Comparison of ENCODE assay signal across 8 cellular contexts in genomic region chrX:154444001-154444754, GRCh38. TPM values are rescaled to one million over a fixed set of nuclear protein-coding genes. Genes with fewer than 3 reads are reported as not detected.
DNase-seq lines count a peak whose midpoint lies in the region; ATAC-seq, FAIRE-seq and TF ChIP-seq lines count a peak whose summit lies in the region.

FAM50A (plus strand) TSS chrX:154444141; CDS start chrX:154444236, 95 bp downstream.

- H3K4me1 ChIP-seq in IMR-90 (ENCODE audit: control insufficient read depth, insufficient read depth, low read length) = peaks cover 8% of the 10 kb centered on the region; the same call in 1 of the 2 replicates
- peaks cover 0 to 16% (median 10%) of the 10 kb centered on the region in 12 donors for H3K4me1 ChIP-seq in heart left ventricle
- H3K4me1 ChIP-seq in uterus = no peaks in the 10 kb centered on the region

- H3K27me3 ChIP-seq in IMR-90 (ENCODE audit: control insufficient read depth, insufficient read depth, low read length) = no peaks in the 10 kb centered on the region
- H3K27me3 ChIP-seq in SU-DHL-6 (ENCODE audit: low read length) = no peaks in the 10 kb centered on the region
- no peaks in the 10 kb centered on the region for H3K27me3 ChIP-seq in heart left ventricle
- no peaks in the 10 kb centered on the region for H3K27me3 ChIP-seq in uterus

- peak; percentile 76 for ATAC-seq in GM21423 (IDR thresholded peaks at IDR 0.05; ENCODE audit: unreplicated experiment)
- ATAC-seq in IMR-90 (ENCODE audit: low read depth) = peak; percentile 91
- ATAC-seq in heart left ventricle = peak; percentile 54 to 92 (median 86)

- TF ChIP-seq POLR2A in IMR-90 (IDR thresholded peaks at IDR 0.05; ENCODE audit: low read depth, low read length) (no peak), heart left ventricle (IDR thresholded peaks at IDR 0.05) (peak in 1 of 2 donors; percentile 6), uterus (IDR thresholded peaks at IDR 0.05) (peak; percentile 51 to 63)

- TF ChIP-seq RAD21 in IMR-90 (IDR thresholded peaks at IDR 0.05; ENCODE audit: low read length) = no peak

- H3K4me2 ChIP-seq in IMR-90 (ENCODE audit: low read depth, low read length) = peak within 1 kb of the TSS; percentile 95
- H3K4me2 ChIP-seq in SU-DHL-6 (ENCODE audit: low read depth, low read length, poor library complexity, severe bottlenecking) = peak within 1 kb of the TSS; percentile 72

- H3K4me3 ChIP-seq in IMR-90 (ENCODE audit: insufficient read depth, low read depth, low read length) = peak within 1 kb of the TSS; percentile 94
- peak within 1 kb of the TSS; percentile 66 for H3K4me3 ChIP-seq in SU-DHL-6 (ENCODE audit: insufficient read depth, low read length, poor library complexity, severe bottlenecking)
- H3K4me3 ChIP-seq in heart left ventricle = peak within 1 kb of the TSS; percentile 56 to 84 (median 68)
- peak within 1 kb of the TSS; percentile 15 to 44 for H3K4me3 ChIP-seq in uterus

- peak within 1 kb of the TSS; percentile 52 to 66; a peak in 2 of 4 replicates for H4K8ac ChIP-seq in IMR-90 (ENCODE audit: low read depth in 2 of 2, low read length in 2 of 2)

- peak within 1 kb of the TSS; percentile 80 for H3K4ac ChIP-seq in IMR-90 (ENCODE audit: low read depth, low read length)

- DNase-seq in D721Med (ENCODE audit: insufficient read length, low spot score) (peak; percentile 78), IMR-90 (peak; percentile 42), heart left ventricle (peak; percentile 78 to 90 (median 88)), posterior vena cava (ENCODE audit: low spot score) (peak; percentile 93), uterus (peak; percentile 74 to 79)

- in situ Hi-C loops in IMR-90 (cut with MboI; ENCODE audit: low sequenced_read_pairs) = no loop called here

- H3K9me2 ChIP-seq in SU-DHL-6 (replicated peaks; ENCODE audit: insufficient read depth, low read length) = no peaks in the 10 kb centered on the region

- peak within 1 kb of the TSS; percentile 68 for H4K5ac ChIP-seq in IMR-90 (ENCODE audit: low read depth, low read length)

- intact Hi-C loops in IMR-90 (cut with micrococcal nuclease) (loop anchor here (1.0 kb wide), 1 partner anchor 35 kb away; the partner anchor contains the start of gene DNASE1L1), heart left ventricle (cut with DNase I) (loop anchor here in 1 of 10 donors (5.0 kb wide), 1 partner anchor 38 kb away; no protein-coding TSS in a partner anchor), posterior vena cava (cut with DNase I) (no loop called here), uterus (cut with DNase I; ENCODE audit: low total_unique reads) (no loop called here)

- H3K23ac ChIP-seq in IMR-90 (ENCODE audit: low read depth, low read length) = peak within 1 kb of the TSS; percentile 82

- peaks cover 0 to 27% of the 10 kb centered on the region in 2 experiments; a peak in 2 of 4 replicates for H3K79me1 ChIP-seq in IMR-90 (ENCODE audit: low read depth in 1 of 2, low read length in 2 of 2)

- H3K9me3 ChIP-seq in IMR-90 (ENCODE audit: control insufficient read depth, insufficient read depth, low read length) = no peaks in the 10 kb centered on the region; the same call in 1 of the 2 replicates
- no peaks in the 10 kb centered on the region for H3K9me3 ChIP-seq in SU-DHL-6 (ENCODE audit: insufficient read depth, low read length)
- H3K9me3 ChIP-seq in heart left ventricle = no peaks in the 10 kb centered on the region
- H3K9me3 ChIP-seq in uterus = no peaks in the 10 kb centered on the region

- peak within 1 kb of the TSS; percentile 91 for H2AK5ac ChIP-seq in IMR-90 (ENCODE audit: low read depth, low read length)

- H3K14ac ChIP-seq in IMR-90 (replicated peaks; ENCODE audit: low read depth, low read length) = peak within 1 kb of the TSS; percentile 79

- H3K9ac ChIP-seq in IMR-90 (ENCODE audit: low read depth, low read length) = peak within 1 kb of the TSS; percentile 91
- H3K9ac ChIP-seq in SU-DHL-6 (ENCODE audit: low read length) = peak within 1 kb of the TSS; percentile 86

- no peaks in the 10 kb centered on the region; the same call in 1 of the 2 replicates for H3K79me2 ChIP-seq in SU-DHL-6 (ENCODE audit: insufficient read depth, low read length)

- H3K56ac ChIP-seq in IMR-90 (ENCODE audit: extremely low read depth, insufficient read depth, low read length) = no peak within 1 kb of the TSS

- peak within 1 kb of the TSS; percentile 63 for H2BK5ac ChIP-seq in IMR-90 (ENCODE audit: low read depth, low read length, poor library complexity, severe bottlenecking)

- POLR2A ChIA-PET in IMR-90 (lab: Charles Lee; ENCODE audit: unreplicated experiment) = no interaction called here

- dilution Hi-C loops in IMR-90 (cut with HindIII; ENCODE audit: low sequenced_read_pairs, unreplicated experiment) = no loop called here

- H4K91ac ChIP-seq in IMR-90 (ENCODE audit: insufficient read depth, low read depth, low read length) = peak within 1 kb of the TSS; percentile 51

- no TSS peak for BruUV-seq in IMR-90 (replicated peaks; lab: Mats Ljungman, UMichigan)

- H3K36me3 ChIP-seq in IMR-90 (ENCODE audit: control insufficient read depth, insufficient read depth, low read length) (peaks cover 51% of the 10 kb centered on the region), SU-DHL-6 (ENCODE audit: low read length) (no peaks in the 10 kb centered on the region), heart left ventricle (peaks cover 0 to 55% (median 34%) of the 10 kb centered on the region in 9 donors), uterus (no peaks in the 10 kb centered on the region)

- CTCF ChIA-PET in IMR-90 (lab: Yijun Ruan, JAX) = no interaction called here

- H4K20me1 ChIP-seq in IMR-90 (ENCODE audit: insufficient read depth, low read length) (peaks cover under 1% of the 10 kb centered on the region), SU-DHL-6 (ENCODE audit: low read depth, low read length) (no peaks in the 10 kb centered on the region)

- TF ChIP-seq CTCF in D721Med (IDR thresholded peaks at IDR 0.05; ENCODE audit: insufficient read depth, missing control alignments) (no peak), IMR-90 (conservative IDR thresholded peaks at IDR 0.05; ENCODE audit: low read depth, low read length) (no peak), SU-DHL-6 (IDR thresholded peaks at IDR 0.05; ENCODE audit: insufficient read depth, low read length, poor library complexity, severe bottlenecking) (no peak), heart left ventricle (IDR thresholded peaks at IDR 0.05) (no peak), uterus (IDR thresholded peaks at IDR 0.05) (peak in 2 of 4 experiments; percentile 4 to 12)

- H3K9me1 ChIP-seq in IMR-90 (ENCODE audit: insufficient read depth, low read length) = no peaks in the 10 kb centered on the region

- H2AK9ac ChIP-seq in IMR-90 (replicated peaks; ENCODE audit: low read depth, low read length, poor library complexity) = peak within 1 kb of the TSS; percentile 97

- H3K18ac ChIP-seq in IMR-90 (ENCODE audit: low read depth, low read length) = peak within 1 kb of the TSS; percentile 6; the same call in 1 of the 2 replicates

- peak within 1 kb of the TSS; percentile 91 for H2AFZ ChIP-seq in IMR-90 (replicated peaks; ENCODE audit: low read length, poor library complexity)
- no peak within 1 kb of the TSS for H2AFZ ChIP-seq in SU-DHL-6 (ENCODE audit: low read depth, low read length, severe bottlenecking)

- no peak for FAIRE-seq in D721Med (lab: Jason Lieb, UNC)

- no peak within 1 kb of the TSS for H2BK120ac ChIP-seq in IMR-90 (ENCODE audit: low read depth, low read length)

- WGBS in IMR-90 (ENCODE audit: extremely low coverage in 2 of 2, insufficient read length in 1 of 2), 2 experiments = 27% methylated on average over 78 of the region's 92 CpGs; no CpG with 5 or more reads in 1 of the 2 experiments
- 2 to 28% (median 8%) methylated on average over 12 to 79 of the region's 92 CpGs for WGBS in adipose tissue, 3 donors
- 1 to 43% (median 18%) methylated on average over 7 to 92 of the region's 92 CpGs for WGBS in heart left ventricle, 4 donors

- H3K27ac ChIP-seq in IMR-90 (ENCODE audit: insufficient read depth, low read length) = peak within 1 kb of the TSS; percentile 90
- H3K27ac ChIP-seq in SU-DHL-6 (ENCODE audit: low read depth, low read length) = peak within 1 kb of the TSS; percentile 15; the same call in 1 of the 2 replicates
- peak within 1 kb of the TSS; percentile 38 for H3K27ac ChIP-seq in adipose tissue (ENCODE audit: low read depth, low read length)
- H3K27ac ChIP-seq in heart left ventricle = peak within 1 kb of the TSS; percentile 53 to 91 (median 81)
- H3K27ac ChIP-seq in uterus = peak within 1 kb of the TSS; percentile 86 to 89

- H2BK15ac ChIP-seq in IMR-90 (ENCODE audit: low read depth, low read length) = no peak within 1 kb of the TSS

- H2BK20ac ChIP-seq in IMR-90 (ENCODE audit: low read depth, low read length) = no peak within 1 kb of the TSS

- 0 out of 2 replicates have a peak, but pooled peaks cover 5% of the 10 kb centered on the region for H3F3A ChIP-seq in SU-DHL-6 (ENCODE audit: insufficient read depth)

TF ChIP-seq in IMR-90, 13 proteins besides CTCF, POLR2A, EP300 and RAD21:
- TF ChIP-seq MAFK (IDR thresholded peaks at IDR 0.05; ENCODE audit: low read depth, low read length) (no peak), USF2 (IDR thresholded peaks at IDR 0.05; ENCODE audit: low read depth, low read length) (peak; percentile 49)
- TF ChIP-seq, protein P1, sequence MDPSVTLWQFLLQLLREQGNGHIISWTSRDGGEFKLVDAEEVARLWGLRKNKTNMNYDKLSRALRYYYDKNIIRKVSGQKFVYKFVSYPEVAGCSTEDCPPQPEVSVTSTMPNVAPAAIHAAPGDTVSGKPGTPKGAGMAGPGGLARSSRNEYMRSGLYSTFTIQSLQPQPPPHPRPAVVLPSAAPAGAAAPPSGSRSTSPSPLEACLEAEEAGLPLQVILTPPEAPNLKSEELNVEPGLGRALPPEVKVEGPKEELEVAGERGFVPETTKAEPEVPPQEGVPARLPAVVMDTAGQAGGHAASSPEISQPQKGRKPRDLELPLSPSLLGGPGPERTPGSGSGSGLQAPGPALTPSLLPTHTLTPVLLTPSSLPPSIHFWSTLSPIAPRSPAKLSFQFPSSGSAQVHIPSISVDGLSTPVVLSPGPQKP (IDR thresholded peaks at IDR 0.05; ENCODE audit: borderline replicate concordance, low read depth, low read length) = no peak

RNA-seq across cellular contexts. Expression of gene FAM50A, which starts in this region (rescaled TPM):
- total RNA-seq in IMR-90 (2012; rRNA removed) (46.4 and 65.5 TPM in 2 replicates), heart left ventricle (10 to 100 TPM; 27.7 to 65.1 (median 41.2) TPM), posterior vena cava (10 to 100 TPM; 52.7 to 63.3 TPM), uterus (10 to 100 TPM; 16.4 to 48.8 (median 28.3) TPM)
- polyA plus RNA-seq in IMR-90 (2012; rRNA removed) (107 and 119 TPM in 2 replicates), adipose tissue (100 to 1,000 TPM in 2 of 3 donors, 10 to 100 TPM in 1; 52.0 to 111 (median 106) TPM), heart left ventricle (100 to 1,000 TPM; 118 to 119 TPM)
- polyA plus RNA-seq in IMR-90 (2012; cell fraction: cytosol; rRNA removed) = 71.0 and 81.8 TPM in 2 replicates
- polyA plus RNA-seq in IMR-90 (2012; cell fraction: nucleus; rRNA removed; ENCODE audit: low replicate concordance) = 263 and 335 TPM in 2 replicates

Comparison
In these comparisons a context has a peak if more than half of its experiments do, and no peak if none do; other contexts are left out.
1. Peak in every context shown above with its lines: DNase-seq, ATAC-seq, H3K4me3 ChIP-seq and H3K27ac ChIP-seq.
2. DNase-seq: peak in every context shown above with its lines; median percentile 93 in posterior vena cava; 88 in heart left ventricle; 78 in D721Med; 76 in uterus; 42 in IMR-90.
3. H3K27ac ChIP-seq: peak in every context shown above with its lines; median percentile 90 in IMR-90; 88 in uterus; 81 in heart left ventricle; 38 in adipose tissue; 15 in SU-DHL-6.
4. H3K4me3 ChIP-seq: peak in every context shown above with its lines; median percentile 94 in IMR-90; 68 in heart left ventricle; 66 in SU-DHL-6; 30 in uterus.